ENCODE assay signal across 8 cellular contexts in genomic region chr5:891117-891836, GRCh38. TPM values are rescaled to one million over a fixed set of nuclear protein-coding genes. Genes with fewer than 3 reads are reported as not detected.
DNase-seq lines count a peak whose midpoint lies in the region; ATAC-seq and TF ChIP-seq lines count a peak whose summit lies in the region.

No MANE protein-coding gene starts in this region.

- H3F3A ChIP-seq in GM23248 (ENCODE audit: insufficient read depth) (no peaks in the 10 kb centered on the region), PC-9 (ENCODE audit: insufficient read depth, low read depth) (no peaks in the 10 kb centered on the region; the same call in 1 of the 2 replicates)

- H4K20me1 ChIP-seq in GM23248 (ENCODE audit: insufficient read depth) (no peaks in the 10 kb centered on the region; the same call in 1 of the 2 replicates), PC-9 (ENCODE audit: insufficient read depth) (no peaks in the 10 kb centered on the region; the same call in none of the 2 replicates)

- H3K36me3 Mint-ChIP-seq in endodermal cell (ENCODE audit: low read depth), result peaks cover 66% of the 10 kb centered on the region

- H3K4me3 Mint-ChIP-seq in endodermal cell, result peak overlapping the region; percentile 91

- H3K27ac ChIP-seq in GM23248, result peak overlapping the region; percentile 71; the same call in 1 of the 2 replicates
- H3K27ac ChIP-seq in PC-9, result no peak overlapping the region
- H3K27ac ChIP-seq in endodermal cell (ENCODE audit: low read depth, low read length), result no peak overlapping the region
- peak overlapping the region in 1 of 2 donors; percentile 81 for H3K27ac ChIP-seq in ovary

- POLR2A ChIA-PET in PC-9 (lab: Charles Lee; ENCODE audit: unreplicated experiment), result interaction anchor here (0.5 to 0.7 kb wide), 2 partner anchors 24 to 219 kb away, joined by 5 to 6 read pairs; no protein-coding TSS in a partner anchor

- peak overlapping the region; percentile 96 for H3K27ac Mint-ChIP-seq in endodermal cell

- CTCF ChIA-PET in PC-9 (lab: Charles Lee), result no interaction called here

- H2AFZ ChIP-seq in GM23248 (peak overlapping the region; percentile 75), PC-9 (peak overlapping the region; percentile 87; the same call in 1 of the 2 replicates)

- no peak for TF ChIP-seq CTCF in PC-9 (conservative IDR thresholded peaks at IDR 0.05)
- no peak for TF ChIP-seq CTCF in endodermal cell (conservative IDR thresholded peaks at IDR 0.05)
- no peak for TF ChIP-seq CTCF in ovary (IDR thresholded peaks at IDR 0.05)

- peak overlapping the region; percentile 82 for H3K4me3 ChIP-seq in GM23248
- H3K4me3 ChIP-seq in PC-9, result peak overlapping the region; percentile 64
- peak overlapping the region; percentile 93 for H3K4me3 ChIP-seq in endodermal cell (ENCODE audit: low read length)
- H3K4me3 ChIP-seq in ovary, result peak overlapping the region; percentile 91

- H3K9me2 ChIP-seq in GM23248 (ENCODE audit: insufficient read depth) (no peaks in the 10 kb centered on the region), PC-9 (ENCODE audit: insufficient read depth) (no peaks in the 10 kb centered on the region)

- ATAC-seq in HG03432 (IDR thresholded peaks at IDR 0.05; ENCODE audit: unreplicated experiment), result no peak
- no peak for ATAC-seq in GM18858 (IDR thresholded peaks at IDR 0.05; ENCODE audit: unreplicated experiment)

- H3K9ac ChIP-seq in GM23248 (peak overlapping the region; percentile 90), endodermal cell (ENCODE audit: extremely low read depth, low read length, poor library complexity, severe bottlenecking) (peak overlapping the region; percentile 74)

- H3K4me1 Mint-ChIP-seq in endodermal cell, result peaks cover 14% of the 10 kb centered on the region

- H3K4me1 ChIP-seq in GM23248 (ENCODE audit: insufficient read depth) (peaks cover 7% of the 10 kb centered on the region; the same call in 1 of the 2 replicates), PC-9 (replicated peaks; ENCODE audit: insufficient read depth) (peaks cover 18% of the 10 kb centered on the region), endodermal cell (ENCODE audit: control insufficient read depth, insufficient read depth, low read length) (peaks cover 4% of the 10 kb centered on the region), ovary (ENCODE audit: insufficient read depth) (peaks cover 9% of the 10 kb centered on the region)

- intact Hi-C loops in PC-9 (cut with micrococcal nuclease; ENCODE audit: unreplicated experiment) (loop anchor here (5.0 kb wide), 1 partner anchor 279 kb away; the partner anchor contains the start of gene CEP72), ovary (cut with DNase I) (loop anchor here in 2 of 4 donors (5.0 kb wide), 1 partner anchor 219 kb away; no protein-coding TSS in a partner anchor)

- H3K36me3 ChIP-seq in GM23248 (ENCODE audit: low read depth), result peaks cover 19% of the 10 kb centered on the region; the same call in 1 of the 2 replicates
- H3K36me3 ChIP-seq in PC-9 (ENCODE audit: low read depth), result peaks cover 40% of the 10 kb centered on the region
- peaks cover 66% of the 10 kb centered on the region for H3K36me3 ChIP-seq in endodermal cell (ENCODE audit: control insufficient read depth, insufficient read depth, low read length)
- no peaks in the 10 kb centered on the region for H3K36me3 ChIP-seq in ovary

- DNase-seq in GM23248 (peak; percentile 28), PC-9 (no peak), endodermal cell (peak; percentile 79), ovary (no peak), NCI-H187 treated with DMSO at 0.1 percent for 48 hours (lab: John Stamatoyannopoulos, UW) (no peak)
- DNase-seq in stimulated activated naive CD4-positive, alpha-beta T cell (lab: John Stamatoyannopoulos, UW), result no peak

- no peak for TF ChIP-seq POLR2A in ovary (IDR thresholded peaks at IDR 0.05)

- H3K9me3 Mint-ChIP-seq in endodermal cell, result no peaks in the 10 kb centered on the region

- H3K4me2 ChIP-seq in GM23248 (ENCODE audit: unreplicated experiment) (peak overlapping the region; percentile 91), PC-9 (peak overlapping the region; percentile 98)

- H3K79me2 ChIP-seq in GM23248 (ENCODE audit: insufficient read depth) (peaks cover 82% of the 10 kb centered on the region), PC-9 (ENCODE audit: low read depth) (peaks cover 58% of the 10 kb centered on the region)

- TF ChIP-seq EP300 in ovary (IDR thresholded peaks at IDR 0.05), result no peak

- no peaks in the 10 kb centered on the region for H3K27me3 Mint-ChIP-seq in endodermal cell (ENCODE audit: insufficient read depth)

- 56 to 59% methylated on average over 34 of the region's 34 CpGs for WGBS in GM23248 (ENCODE audit: low coverage in 1 of 2, low lambda C conversion rate in 2 of 2, missing lambda C conversion rate in 2 of 2), 2 experiments
- WGBS in endodermal cell (ENCODE audit: insufficient coverage in 1 of 2, insufficient read length in 1 of 2), 2 experiments, result 56 to 62% methylated on average over 16 to 34 of the region's 34 CpGs
- 56 to 74% (median 64%) methylated on average over 34 of the region's 34 CpGs for WGBS in ovary, 3 donors

- H3K27me3 ChIP-seq in GM23248 (replicated peaks; ENCODE audit: insufficient read depth) (no peaks in the 10 kb centered on the region), PC-9 (ENCODE audit: insufficient read depth, low read depth) (no peaks in the 10 kb centered on the region), endodermal cell (ENCODE audit: control insufficient read depth, insufficient read depth, low read length, poor library complexity, severe bottlenecking) (no peaks in the 10 kb centered on the region), ovary (no peaks in the 10 kb centered on the region)

- BruUV-seq in PC-9 (replicated peaks; lab: Mats Ljungman, UMichigan), result no TSS peak

- no peaks in the 10 kb centered on the region for H3K9me3 ChIP-seq in GM23248 (ENCODE audit: low read depth)
- no peaks in the 10 kb centered on the region for H3K9me3 ChIP-seq in PC-9 (ENCODE audit: insufficient read depth, low read depth)
- H3K9me3 ChIP-seq in endodermal cell (ENCODE audit: control insufficient read depth, low read length), result no peaks in the 10 kb centered on the region
- H3K9me3 ChIP-seq in ovary, result no peaks in the 10 kb centered on the region

- in situ Hi-C loops in GM23248 (cut with MboI), result no loop called here

RNA-seq across cellular contexts. Expression of gene BRD9, which starts 1.3 kb away (rescaled TPM):
- 25.9 and 30.6 TPM in 2 replicates for total RNA-seq in GM23248 (2014; rRNA removed; shearing (Covaris generic))
- 16.8 and 18.2 TPM in 2 replicates for polyA plus RNA-seq in GM23248 (2016; fragmentation: Nextera tagmentation; extraction: Ambion mirVana)
- 102 and 112 TPM in 2 replicates for total RNA-seq in PC-9 (2021)
- total RNA-seq in endodermal cell, result 10 to 100 TPM; 58.2 to 67.9 TPM
- 48.1 TPM for polyA plus RNA-seq in endodermal cell (2013, experiment 1 of 2)
- 43.1 TPM for polyA plus RNA-seq in endodermal cell (2013, experiment 2 of 2)
- 10 to 100 TPM; 18.6 to 42.1 (median 35.0) TPM for total RNA-seq in ovary
- 10 to 100 TPM; 25.6 to 26.3 TPM for polyA plus RNA-seq in ovary

RNA-seq across cellular contexts. Expression of gene TRIP13, which starts 1.4 kb away (rescaled TPM):
- total RNA-seq in GM23248 (2014; rRNA removed; shearing (Covaris generic)), result 19.5 and 24.0 TPM in 2 replicates
- 20.4 and 25.9 TPM in 2 replicates for polyA plus RNA-seq in GM23248 (2016; fragmentation: Nextera tagmentation; extraction: Ambion mirVana)
- total RNA-seq in PC-9 (2021), result 56.1 and 74.0 TPM in 2 replicates
- total RNA-seq in endodermal cell, result 10 to 100 TPM; 21.9 to 32.4 TPM
- polyA plus RNA-seq in endodermal cell (2013, experiment 1 of 2), result 31.7 TPM
- polyA plus RNA-seq in endodermal cell (2013, experiment 2 of 2), result 31.8 TPM
- 1 to 10 TPM; 1.3 to 3.9 (median 2.0) TPM for total RNA-seq in ovary
- 1 to 10 TPM; 1.6 to 2.5 TPM for polyA plus RNA-seq in ovary

RNA-seq across cellular contexts. Expression of gene ZDHHC11, which starts 40.5 kb away (rescaled TPM):
- total RNA-seq in GM23248 (2014; rRNA removed; shearing (Covaris generic)), result 0.65 TPM in 1 of 2 replicates, not detected in the other
- polyA plus RNA-seq in GM23248 (2016; fragmentation: Nextera tagmentation; extraction: Ambion mirVana) (0.19 and 0.26 TPM in 2 replicates), ovary (1 to 10 TPM; 1.1 to 2.1 TPM)
- total RNA-seq in PC-9 (2021) (13.1 and 19.1 TPM in 2 replicates), endodermal cell (10 to 100 TPM; 10.6 to 28.9 TPM), ovary (10 to 100 TPM in 1 of 7 donors, 1 to 10 TPM in 6; 1.7 to 25.6 (median 6.0) TPM)
- 8.4 TPM for polyA plus RNA-seq in endodermal cell (2013, experiment 1 of 2)
- 10.4 TPM for polyA plus RNA-seq in endodermal cell (2013, experiment 2 of 2)

Comparison
In these comparisons a context has a peak if more than half of its experiments do, and no peak if none do; other contexts are left out.
1. DNase-seq: peak in GM23248 (single experiment) and endodermal cell (single experiment); none in PC-9 (0 of 2), ovary (0 of 5), stimulated activated naive CD4-positive, alpha-beta T cell (0 of 6) and NCI-H187 treated with DMSO at 0.1 percent for 48 hours (single experiment).
2. Peak in every context shown above with its lines, with median percentiles within 50 percentile points of each other: H3K4me3 ChIP-seq.